19 cellular contexts compared by ENCODE assay signal in the genomic region with DNA sequence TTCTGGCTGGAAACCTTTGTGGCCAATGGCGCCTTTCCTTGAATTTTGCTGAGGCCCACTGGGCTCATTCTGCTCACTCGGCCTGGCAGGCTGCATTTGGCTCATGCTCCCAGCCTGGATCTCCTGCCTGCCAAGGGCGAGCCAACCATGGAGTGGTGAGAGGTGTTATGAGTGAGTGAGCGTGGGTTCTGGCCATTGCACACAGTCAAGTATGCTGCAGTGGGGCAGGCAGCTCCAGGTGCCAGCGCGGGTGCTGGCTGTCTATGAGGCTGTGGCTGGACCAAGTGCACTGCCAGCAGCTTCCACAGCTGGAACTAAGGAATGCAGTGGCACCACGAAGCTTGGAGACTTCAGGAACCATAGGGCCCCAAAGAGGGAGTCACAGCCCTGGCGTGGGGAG. TPM values are rescaled to one million over a fixed set of nuclear protein-coding genes. Genes with fewer than 3 reads are reported as not detected.
DNase-seq lines count a peak whose midpoint lies in the region; ATAC-seq, FAIRE-seq and TF ChIP-seq lines count a peak whose summit lies in the region.
"Had no signal": no experiment of that assay in that cellular context is flagged by ENCODE, and none has a peak within 500 bp of the region (broad histone marks: within the 10 kb centered on the region; RNA-seq: fewer than 3 reads in every experiment).

No MANE protein-coding gene starts in this region.

- in situ Hi-C loops in HepG2 (cut with HindIII; ENCODE audit: extremely low pct_ligation_motif_present, low pct_unique_long_range_greater_than_20kb): no loop called here

- H3K9me3 ChIP-seq in HepG2 (ENCODE audit: low read length): peaks cover 21% of the 10 kb centered on the region
- H3K9me3 ChIP-seq in thyroid gland: no peaks in the 10 kb centered on the region

- H3K4me1 ChIP-seq in HepG2 (ENCODE audit: insufficient read depth, low read length) (peaks cover 32% of the 10 kb centered on the region), thyroid gland (peaks cover 30 to 41% of the 10 kb centered on the region in 2 donors)

- H3K79me2 ChIP-seq in HepG2 (ENCODE audit: insufficient read depth, low read length): no peaks in the 10 kb centered on the region

- H3K4me2 ChIP-seq in HepG2 (ENCODE audit: low read depth, low read length): no peak overlapping the region
- H3K4me2 ChIP-seq: GM23338 had no signal

- H2AFZ ChIP-seq in HepG2 (ENCODE audit: low read length): no peak overlapping the region
- H2AFZ ChIP-seq: GM23338 had no signal

- H3K27me3 ChIP-seq in HepG2 (ENCODE audit: control insufficient read depth in 1 of 2, insufficient read depth in 2 of 2, low read length in 2 of 2) (no peaks in the 10 kb centered on the region; a peak in 2 of 5 replicates), thyroid gland (no peaks in the 10 kb centered on the region)

- no peak for TF ChIP-seq CTCF in HepG2 (CRISPR knock-in tag; IDR thresholded peaks at IDR 0.05)
- TF ChIP-seq CTCF in thyroid gland (IDR thresholded peaks at IDR 0.05): no peak

- TF ChIP-seq POLR2A in HepG2 (IDR thresholded peaks at IDR 0.05; ENCODE audit: insufficient read depth in 1 of 2, low read depth in 2 of 2, low read length in 2 of 2) (no peak), thyroid gland (IDR thresholded peaks at IDR 0.05) (peak in 1 of 2 donors; percentile 72)

- no peak overlapping the region for H3K9ac ChIP-seq in HepG2 (ENCODE audit: insufficient read depth, low read depth, low read length)

- H3K4me3 ChIP-seq in HepG2 (replicated peaks in 1 of 3; ENCODE audit: insufficient read depth in 1 of 3, low read depth in 2 of 3, low read length in 3 of 3) (no peak overlapping the region), thyroid gland (replicated peaks in 1 of 3) (no peak overlapping the region)
- H3K4me3 ChIP-seq: GM23338 had no signal

- FAIRE-seq in HepG2 (lab: Jason Lieb, UNC): no peak
- FAIRE-seq: G401.6, GM12891 had no signal

- no peaks in the 10 kb centered on the region for H4K20me1 ChIP-seq in HepG2 (ENCODE audit: insufficient read depth, low read length)

- CTCF ChIA-PET in HepG2 (lab: Yijun Ruan, JAX; ENCODE audit: low intra/inter-chr PET ratio, low total read pairs): no interaction called here

- TF ChIP-seq EP300 in HepG2 (IDR thresholded peaks at IDR 0.05; ENCODE audit: low read depth in 2 of 2, low read length in 2 of 2): no peak
- no peak for TF ChIP-seq EP300 in HepG2 (CRISPR knock-in tag; IDR thresholded peaks at IDR 0.05; ENCODE audit: borderline replicate concordance)

- DNase-seq in Right ventricle myocardium inferior (ENCODE audit: missing footprints) (no peak), cardiac septum (ENCODE audit: low spot score) (no peak), left cardiac atrium (no peak), HepG2 (ENCODE audit: low spot score) (no peak), thyroid gland (peak; percentile 89 to 91), DMS153 (lab: John Stamatoyannopoulos, UW) (no peak), NCI-H226 (no peak)
- no peak for DNase-seq in activated effector memory CD4-positive, alpha-beta T cell treated with Interleukin-2 at 50 U/mL for 16 hours
- DNase-seq: ACHN; C1 segment of cervical spinal cord; CD4-positive, alpha-beta T cell; DMS79 treated with DMSO at 0.1 percent for 48 hours; EL; H7 had no signal

- POLR2A ChIA-PET in HepG2 (lab: Yijun Ruan, JAX): no interaction called here

- ATAC-seq in Right ventricle myocardium inferior: peak; percentile 90
- ATAC-seq in left cardiac atrium: peak; percentile 41 to 78
- ATAC-seq in HepG2: peak; percentile 15; the same call in 1 of the 3 replicates
- ATAC-seq: GM23338 had no signal

- H3K36me3 ChIP-seq in HepG2 (replicated peaks in 1 of 2; ENCODE audit: control insufficient read depth in 1 of 2, insufficient read depth in 2 of 2, low read length in 2 of 2) (no peaks in the 10 kb centered on the region), thyroid gland (no peaks in the 10 kb centered on the region)

- intact Hi-C loops in Right ventricle myocardium inferior (cut with DNase I) (no loop called here), cardiac septum (cut with DNase I) (no loop called here), left cardiac atrium (cut with DNase I) (no loop called here), HepG2 (cut with micrococcal nuclease; ENCODE audit: unreplicated experiment) (no loop called here), thyroid gland (cut with DNase I) (no loop called here)

- 43% methylated on average over 5 of the region's 8 CpGs for WGBS in HepG2 (ENCODE audit: low lambda C conversion rate)
- 43 to 53% methylated on average over 8 of the region's 8 CpGs for WGBS in thyroid gland, 2 donors

- TF ChIP-seq RAD21 in HepG2 (CRISPR knock-in tag; IDR thresholded peaks at IDR 0.05): no peak

- BruUV-seq in HepG2 (replicated peaks; lab: Mats Ljungman, UMichigan): no TSS peak

- H3K27ac ChIP-seq in HepG2 (ENCODE audit: extremely low read length, insufficient read depth, low read length): no peak overlapping the region
- H3K27ac ChIP-seq in thyroid gland: peak overlapping the region; percentile 95 to 98 (median 97)

TF ChIP-seq in HepG2, 621 proteins besides CTCF, POLR2A, EP300 and RAD21 (continues in another document):
- TF ChIP-seq GTF3A (CRISPR knock-in tag; conservative IDR thresholded peaks at IDR 0.05) (no peak), ZNF34 (CRISPR knock-in tag; IDR thresholded peaks at IDR 0.05; ENCODE audit: borderline replicate concordance) (no peak), ZNF543 (CRISPR knock-in tag; IDR thresholded peaks at IDR 0.05) (no peak), ZBTB38 (CRISPR knock-in tag; IDR thresholded peaks at IDR 0.05) (no peak), SIX1 (CRISPR knock-in tag; IDR thresholded peaks at IDR 0.05; ENCODE audit: borderline replicate concordance) (no peak)
- TF ChIP-seq, protein P1, sequence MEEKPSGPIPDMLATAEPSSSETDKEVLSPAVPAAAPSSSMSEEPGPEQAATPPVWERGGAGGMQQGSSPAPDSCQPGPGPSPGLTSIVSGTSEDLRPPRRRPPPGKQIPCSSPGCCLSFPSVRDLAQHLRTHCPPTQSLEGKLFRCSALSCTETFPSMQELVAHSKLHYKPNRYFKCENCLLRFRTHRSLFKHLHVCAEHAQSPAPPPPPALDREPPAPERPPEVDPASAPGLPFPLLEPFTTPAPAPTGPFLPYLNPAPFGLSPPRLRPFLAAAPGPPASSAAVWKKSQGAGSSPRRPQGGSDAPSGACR (CRISPR knock-in tag; IDR thresholded peaks at IDR 0.05): no peak

RNA-seq across cellular contexts. Expression of a gene that starts 42.2 kb away (rescaled TPM):
- not detected for total RNA-seq in Right ventricle myocardium inferior
- not detected for total RNA-seq in cardiac septum
- total RNA-seq in left cardiac atrium: not detected
- total RNA-seq in HepG2 (2016; rRNA removed; fragmentation: Illumina TruSeq; extraction: Trizol): 0.24 and 0.31 TPM in 2 replicates
- total RNA-seq in HepG2 (2016; cell fraction: cytosol; rRNA removed; fragmentation: Illumina TruSeq; extraction: Trizol; ENCODE audit: low read depth): not detected in 2 replicates
- not detected in 2 replicates for total RNA-seq in HepG2 (2016; cell fraction: insoluble cytoplasmic fraction; rRNA removed; fragmentation: Illumina TruSeq; extraction: Trizol)
- 0.24 and 0.25 TPM in 2 replicates for total RNA-seq in HepG2 (2016; cell fraction: membrane; rRNA removed; fragmentation: Illumina TruSeq; extraction: Trizol)
- total RNA-seq in HepG2 (2016; cell fraction: nucleus; rRNA removed; fragmentation: Illumina TruSeq; extraction: Trizol): not detected in 2 replicates
- polyA plus RNA-seq in HepG2 (2011; rRNA removed): 0.26 and 0.50 TPM in 2 replicates
- polyA plus RNA-seq in HepG2 (2011; cell fraction: cytosol; rRNA removed): 0.08 and 0.15 TPM in 2 replicates
- polyA plus RNA-seq in HepG2 (2011; cell fraction: nucleus; rRNA removed): 0.31 and 0.45 TPM in 2 replicates
- polyA plus RNA-seq in HepG2 (2012): 0.12 and 0.58 TPM in 2 replicates
- polyA plus RNA-seq in HepG2 (2016; cell fraction: cytosol; fragmentation: Illumina TruSeq; extraction: Trizol; ENCODE audit: low read depth): not detected in 2 replicates
- polyA plus RNA-seq in HepG2 (2016; cell fraction: insoluble cytoplasmic fraction; fragmentation: Illumina TruSeq; extraction: Trizol; ENCODE audit: low read depth): not detected in 2 replicates
- 0.14 TPM in 1 of 2 replicates, not detected in the other for polyA plus RNA-seq in HepG2 (2016; cell fraction: membrane; fragmentation: Illumina TruSeq; extraction: Trizol; ENCODE audit: low read depth)
- 0.55 TPM in 1 of 2 replicates, not detected in the other for polyA plus RNA-seq in HepG2 (2016; cell fraction: nucleus; fragmentation: Illumina TruSeq; extraction: Trizol; ENCODE audit: insufficient read depth, low read depth)
- polyA minus RNA-seq in HepG2 (2011; rRNA and poly(A)+ RNA removed; ENCODE audit: low replicate concordance): not detected in 2 replicates
- polyA minus RNA-seq in HepG2 (2011; cell fraction: cytosol; rRNA and poly(A)+ RNA removed): not detected in 2 replicates
- polyA minus RNA-seq in HepG2 (2011; cell fraction: nucleus; rRNA and poly(A)+ RNA removed): not detected in 2 replicates
- 1 to 10 TPM in 1 of 4 donors, under 1 TPM in 2, not detected in 1; 0.40 to 2.0 (median 0.50) TPM for total RNA-seq in thyroid gland
- total RNA-seq: A172; CD4-positive, alpha-beta T cell; HT-29 had no signal

RNA-seq across cellular contexts. Expression of a gene that starts 43.9 kb away (rescaled TPM):
- total RNA-seq in Right ventricle myocardium inferior (68.3 TPM), cardiac septum (90.6 TPM), left cardiac atrium (10 to 100 TPM; 59.1 to 72.6 TPM), HepG2 (2016; rRNA removed; fragmentation: Illumina TruSeq; extraction: Trizol) (38.7 and 51.6 TPM in 2 replicates), thyroid gland (100 to 1,000 TPM; 127 to 179 (median 154) TPM)
- 41.7 and 43.0 TPM in 2 replicates for total RNA-seq in HepG2 (2016; cell fraction: cytosol; rRNA removed; fragmentation: Illumina TruSeq; extraction: Trizol; ENCODE audit: low read depth)
- 39.7 and 45.5 TPM in 2 replicates for total RNA-seq in HepG2 (2016; cell fraction: insoluble cytoplasmic fraction; rRNA removed; fragmentation: Illumina TruSeq; extraction: Trizol)
- total RNA-seq in HepG2 (2016; cell fraction: membrane; rRNA removed; fragmentation: Illumina TruSeq; extraction: Trizol): 41.4 and 46.8 TPM in 2 replicates
- 26.0 and 28.1 TPM in 2 replicates for total RNA-seq in HepG2 (2016; cell fraction: nucleus; rRNA removed; fragmentation: Illumina TruSeq; extraction: Trizol)
- polyA plus RNA-seq in HepG2 (2011; rRNA removed): 14.4 and 17.5 TPM in 2 replicates
- 7.1 and 10.5 TPM in 2 replicates for polyA plus RNA-seq in HepG2 (2011; cell fraction: cytosol; rRNA removed)
- polyA plus RNA-seq in HepG2 (2011; cell fraction: nucleus; rRNA removed): 15.3 and 16.1 TPM in 2 replicates
- polyA plus RNA-seq in HepG2 (2012): 20.6 and 22.6 TPM in 2 replicates
- 6.9 and 7.8 TPM in 2 replicates for polyA plus RNA-seq in HepG2 (2016; cell fraction: cytosol; fragmentation: Illumina TruSeq; extraction: Trizol; ENCODE audit: low read depth)
- 49.4 TPM in 2 replicates for polyA plus RNA-seq in HepG2 (2016; cell fraction: insoluble cytoplasmic fraction; fragmentation: Illumina TruSeq; extraction: Trizol; ENCODE audit: low read depth)
- 19.0 and 22.8 TPM in 2 replicates for polyA plus RNA-seq in HepG2 (2016; cell fraction: membrane; fragmentation: Illumina TruSeq; extraction: Trizol; ENCODE audit: low read depth)
- 38.6 and 42.2 TPM in 2 replicates for polyA plus RNA-seq in HepG2 (2016; cell fraction: nucleus; fragmentation: Illumina TruSeq; extraction: Trizol; ENCODE audit: insufficient read depth, low read depth)
- 10.0 and 17.5 TPM in 2 replicates for polyA minus RNA-seq in HepG2 (2011; rRNA and poly(A)+ RNA removed; ENCODE audit: low replicate concordance)
- 14.3 and 19.5 TPM in 2 replicates for polyA minus RNA-seq in HepG2 (2011; cell fraction: cytosol; rRNA and poly(A)+ RNA removed)
- polyA minus RNA-seq in HepG2 (2011; cell fraction: nucleus; rRNA and poly(A)+ RNA removed): 14.9 and 19.9 TPM in 2 replicates

Comparison
In these comparisons a context has a peak if more than half of its experiments do, and no peak if none do; other contexts are left out.
1. ATAC-seq: peak in every context shown above with its lines; median percentile 90 in Right ventricle myocardium inferior; 60 in left cardiac atrium; 15 in HepG2.
2. DNase-seq: peak in thyroid gland (2 of 2); none in Right ventricle myocardium inferior (single experiment), cardiac septum (single experiment), left cardiac atrium (single experiment), HepG2 (single experiment), DMS153 (single experiment), activated effector memory CD4-positive, alpha-beta T cell treated with Interleukin-2 at 50 U/mL for 16 hours (single experiment) and NCI-H226 (single experiment).